ENCODE assay signal across 1 cellular context in the genomic region with DNA sequence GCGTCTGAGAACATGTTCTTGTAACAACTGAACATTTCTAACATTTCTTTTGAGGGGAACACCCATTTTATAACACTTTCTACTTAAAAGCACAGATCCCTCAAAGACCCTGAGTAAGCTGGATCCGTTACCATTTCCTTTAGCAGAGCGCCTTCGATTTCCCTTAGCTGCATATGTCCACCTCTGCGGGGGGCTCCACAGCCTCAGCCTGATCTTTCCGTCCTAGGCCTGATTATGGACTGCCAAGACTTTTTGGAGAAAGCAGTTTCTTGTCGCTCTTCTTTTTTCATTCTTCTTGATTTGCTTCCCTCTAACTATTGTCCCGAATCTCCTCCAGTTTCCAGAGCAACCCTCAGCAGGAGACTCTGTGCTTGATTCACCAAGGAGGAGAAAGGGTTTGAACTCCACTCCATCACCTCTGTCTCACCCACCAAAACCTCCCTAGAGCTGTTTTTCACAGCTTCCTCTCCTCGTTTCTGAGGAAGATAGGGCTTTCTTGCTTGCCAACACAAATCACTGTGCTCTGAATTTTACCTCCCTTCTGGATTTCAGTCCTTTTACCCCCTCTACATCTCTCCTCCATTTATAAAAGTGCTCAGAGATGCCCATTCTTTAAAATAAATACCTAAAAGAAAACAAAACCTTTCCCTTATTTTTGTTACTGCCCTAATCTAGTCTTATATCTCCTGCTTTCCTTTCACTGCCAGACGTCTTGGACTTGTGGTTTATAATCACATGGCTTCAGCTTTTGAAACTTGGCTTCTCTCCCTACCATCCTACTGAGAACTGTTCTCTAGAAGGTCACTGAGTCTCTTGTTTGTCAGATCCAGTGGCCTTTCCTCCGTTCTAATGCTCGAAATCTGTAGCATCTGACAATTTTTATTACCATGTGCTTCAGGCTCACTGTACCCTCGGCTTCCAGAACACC.
TF ChIP-seq lines count a peak whose summit lies in the region.

No MANE protein-coding gene starts in this region.

TF ChIP-seq in K562, 482 proteins besides CTCF, POLR2A, EP300 and RAD21 (continued from another document and continues in another):
- TF ChIP-seq, protein P1, sequence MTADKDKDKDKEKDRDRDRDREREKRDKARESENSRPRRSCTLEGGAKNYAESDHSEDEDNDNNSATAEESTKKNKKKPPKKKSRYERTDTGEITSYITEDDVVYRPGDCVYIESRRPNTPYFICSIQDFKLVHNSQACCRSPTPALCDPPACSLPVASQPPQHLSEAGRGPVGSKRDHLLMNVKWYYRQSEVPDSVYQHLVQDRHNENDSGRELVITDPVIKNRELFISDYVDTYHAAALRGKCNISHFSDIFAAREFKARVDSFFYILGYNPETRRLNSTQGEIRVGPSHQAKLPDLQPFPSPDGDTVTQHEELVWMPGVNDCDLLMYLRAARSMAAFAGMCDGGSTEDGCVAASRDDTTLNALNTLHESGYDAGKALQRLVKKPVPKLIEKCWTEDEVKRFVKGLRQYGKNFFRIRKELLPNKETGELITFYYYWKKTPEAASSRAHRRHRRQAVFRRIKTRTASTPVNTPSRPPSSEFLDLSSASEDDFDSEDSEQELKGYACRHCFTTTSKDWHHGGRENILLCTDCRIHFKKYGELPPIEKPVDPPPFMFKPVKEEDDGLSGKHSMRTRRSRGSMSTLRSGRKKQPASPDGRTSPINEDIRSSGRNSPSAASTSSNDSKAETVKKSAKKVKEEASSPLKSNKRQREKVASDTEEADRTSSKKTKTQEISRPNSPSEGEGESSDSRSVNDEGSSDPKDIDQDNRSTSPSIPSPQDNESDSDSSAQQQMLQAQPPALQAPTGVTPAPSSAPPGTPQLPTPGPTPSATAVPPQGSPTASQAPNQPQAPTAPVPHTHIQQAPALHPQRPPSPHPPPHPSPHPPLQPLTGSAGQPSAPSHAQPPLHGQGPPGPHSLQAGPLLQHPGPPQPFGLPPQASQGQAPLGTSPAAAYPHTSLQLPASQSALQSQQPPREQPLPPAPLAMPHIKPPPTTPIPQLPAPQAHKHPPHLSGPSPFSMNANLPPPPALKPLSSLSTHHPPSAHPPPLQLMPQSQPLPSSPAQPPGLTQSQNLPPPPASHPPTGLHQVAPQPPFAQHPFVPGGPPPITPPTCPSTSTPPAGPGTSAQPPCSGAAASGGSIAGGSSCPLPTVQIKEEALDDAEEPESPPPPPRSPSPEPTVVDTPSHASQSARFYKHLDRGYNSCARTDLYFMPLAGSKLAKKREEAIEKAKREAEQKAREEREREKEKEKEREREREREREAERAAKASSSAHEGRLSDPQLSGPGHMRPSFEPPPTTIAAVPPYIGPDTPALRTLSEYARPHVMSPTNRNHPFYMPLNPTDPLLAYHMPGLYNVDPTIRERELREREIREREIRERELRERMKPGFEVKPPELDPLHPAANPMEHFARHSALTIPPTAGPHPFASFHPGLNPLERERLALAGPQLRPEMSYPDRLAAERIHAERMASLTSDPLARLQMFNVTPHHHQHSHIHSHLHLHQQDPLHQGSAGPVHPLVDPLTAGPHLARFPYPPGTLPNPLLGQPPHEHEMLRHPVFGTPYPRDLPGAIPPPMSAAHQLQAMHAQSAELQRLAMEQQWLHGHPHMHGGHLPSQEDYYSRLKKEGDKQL (CRISPR knock-in tag; IDR thresholded peaks at IDR 0.05; ENCODE audit: borderline replicate concordance): no peak
- no peak for TF ChIP-seq CBX5 (IDR thresholded peaks at IDR 0.05; ENCODE audit: borderline replicate concordance, low read depth)
- TF ChIP-seq, protein P2, sequence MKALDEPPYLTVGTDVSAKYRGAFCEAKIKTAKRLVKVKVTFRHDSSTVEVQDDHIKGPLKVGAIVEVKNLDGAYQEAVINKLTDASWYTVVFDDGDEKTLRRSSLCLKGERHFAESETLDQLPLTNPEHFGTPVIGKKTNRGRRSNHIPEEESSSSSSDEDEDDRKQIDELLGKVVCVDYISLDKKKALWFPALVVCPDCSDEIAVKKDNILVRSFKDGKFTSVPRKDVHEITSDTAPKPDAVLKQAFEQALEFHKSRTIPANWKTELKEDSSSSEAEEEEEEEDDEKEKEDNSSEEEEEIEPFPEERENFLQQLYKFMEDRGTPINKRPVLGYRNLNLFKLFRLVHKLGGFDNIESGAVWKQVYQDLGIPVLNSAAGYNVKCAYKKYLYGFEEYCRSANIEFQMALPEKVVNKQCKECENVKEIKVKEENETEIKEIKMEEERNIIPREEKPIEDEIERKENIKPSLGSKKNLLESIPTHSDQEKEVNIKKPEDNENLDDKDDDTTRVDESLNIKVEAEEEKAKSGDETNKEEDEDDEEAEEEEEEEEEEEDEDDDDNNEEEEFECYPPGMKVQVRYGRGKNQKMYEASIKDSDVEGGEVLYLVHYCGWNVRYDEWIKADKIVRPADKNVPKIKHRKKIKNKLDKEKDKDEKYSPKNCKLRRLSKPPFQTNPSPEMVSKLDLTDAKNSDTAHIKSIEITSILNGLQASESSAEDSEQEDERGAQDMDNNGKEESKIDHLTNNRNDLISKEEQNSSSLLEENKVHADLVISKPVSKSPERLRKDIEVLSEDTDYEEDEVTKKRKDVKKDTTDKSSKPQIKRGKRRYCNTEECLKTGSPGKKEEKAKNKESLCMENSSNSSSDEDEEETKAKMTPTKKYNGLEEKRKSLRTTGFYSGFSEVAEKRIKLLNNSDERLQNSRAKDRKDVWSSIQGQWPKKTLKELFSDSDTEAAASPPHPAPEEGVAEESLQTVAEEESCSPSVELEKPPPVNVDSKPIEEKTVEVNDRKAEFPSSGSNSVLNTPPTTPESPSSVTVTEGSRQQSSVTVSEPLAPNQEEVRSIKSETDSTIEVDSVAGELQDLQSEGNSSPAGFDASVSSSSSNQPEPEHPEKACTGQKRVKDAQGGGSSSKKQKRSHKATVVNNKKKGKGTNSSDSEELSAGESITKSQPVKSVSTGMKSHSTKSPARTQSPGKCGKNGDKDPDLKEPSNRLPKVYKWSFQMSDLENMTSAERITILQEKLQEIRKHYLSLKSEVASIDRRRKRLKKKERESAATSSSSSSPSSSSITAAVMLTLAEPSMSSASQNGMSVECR (CRISPR knock-in tag; IDR thresholded peaks at IDR 0.05): no peak
- TF ChIP-seq SP1 (CRISPR knock-in tag; IDR thresholded peaks at IDR 0.05): no peak
- no peak for TF ChIP-seq ZNF133 (CRISPR knock-in tag; IDR thresholded peaks at IDR 0.05)
- no peak for TF ChIP-seq XRCC5 (IDR thresholded peaks at IDR 0.05; ENCODE audit: low read depth, low read length)
- no peak for TF ChIP-seq CREM (IDR thresholded peaks at IDR 0.05; ENCODE audit: low read depth)
- no peak for TF ChIP-seq CREB1 (IDR thresholded peaks at IDR 0.05)
- no peak for TF ChIP-seq CREB1 (CRISPR knock-in tag; IDR thresholded peaks at IDR 0.05)
- no peak for TF ChIP-seq ZNF384 (IDR thresholded peaks at IDR 0.05; ENCODE audit: low read depth, low read length)
- TF ChIP-seq, protein P3, sequence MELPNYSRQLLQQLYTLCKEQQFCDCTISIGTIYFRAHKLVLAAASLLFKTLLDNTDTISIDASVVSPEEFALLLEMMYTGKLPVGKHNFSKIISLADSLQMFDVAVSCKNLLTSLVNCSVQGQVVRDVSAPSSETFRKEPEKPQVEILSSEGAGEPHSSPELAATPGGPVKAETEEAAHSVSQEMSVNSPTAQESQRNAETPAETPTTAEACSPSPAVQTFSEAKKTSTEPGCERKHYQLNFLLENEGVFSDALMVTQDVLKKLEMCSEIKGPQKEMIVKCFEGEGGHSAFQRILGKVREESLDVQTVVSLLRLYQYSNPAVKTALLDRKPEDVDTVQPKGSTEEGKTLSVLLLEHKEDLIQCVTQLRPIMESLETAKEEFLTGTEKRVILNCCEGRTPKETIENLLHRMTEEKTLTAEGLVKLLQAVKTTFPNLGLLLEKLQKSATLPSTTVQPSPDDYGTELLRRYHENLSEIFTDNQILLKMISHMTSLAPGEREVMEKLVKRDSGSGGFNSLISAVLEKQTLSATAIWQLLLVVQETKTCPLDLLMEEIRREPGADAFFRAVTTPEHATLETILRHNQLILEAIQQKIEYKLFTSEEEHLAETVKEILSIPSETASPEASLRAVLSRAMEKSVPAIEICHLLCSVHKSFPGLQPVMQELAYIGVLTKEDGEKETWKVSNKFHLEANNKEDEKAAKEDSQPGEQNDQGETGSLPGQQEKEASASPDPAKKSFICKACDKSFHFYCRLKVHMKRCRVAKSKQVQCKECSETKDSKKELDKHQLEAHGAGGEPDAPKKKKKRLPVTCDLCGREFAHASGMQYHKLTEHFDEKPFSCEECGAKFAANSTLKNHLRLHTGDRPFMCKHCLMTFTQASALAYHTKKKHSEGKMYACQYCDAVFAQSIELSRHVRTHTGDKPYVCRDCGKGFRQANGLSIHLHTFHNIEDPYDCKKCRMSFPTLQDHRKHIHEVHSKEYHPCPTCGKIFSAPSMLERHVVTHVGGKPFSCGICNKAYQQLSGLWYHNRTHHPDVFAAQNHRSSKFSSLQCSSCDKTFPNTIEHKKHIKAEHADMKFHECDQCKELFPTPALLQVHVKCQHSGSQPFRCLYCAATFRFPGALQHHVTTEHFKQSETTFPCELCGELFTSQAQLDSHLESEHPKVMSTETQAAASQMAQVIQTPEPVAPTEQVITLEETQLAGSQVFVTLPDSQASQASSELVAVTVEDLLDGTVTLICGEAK (IDR thresholded peaks at IDR 0.05): no peak
- TF ChIP-seq, protein P3 (CRISPR knock-in tag; IDR thresholded peaks at IDR 0.05): no peak
- TF ChIP-seq NFYB (IDR thresholded peaks at IDR 0.05; ENCODE audit: extremely low read depth, insufficient read length): no peak
- TF ChIP-seq ZNF507 (tag; conservative IDR thresholded peaks at IDR 0.05): no peak
- TF ChIP-seq, protein P4, sequence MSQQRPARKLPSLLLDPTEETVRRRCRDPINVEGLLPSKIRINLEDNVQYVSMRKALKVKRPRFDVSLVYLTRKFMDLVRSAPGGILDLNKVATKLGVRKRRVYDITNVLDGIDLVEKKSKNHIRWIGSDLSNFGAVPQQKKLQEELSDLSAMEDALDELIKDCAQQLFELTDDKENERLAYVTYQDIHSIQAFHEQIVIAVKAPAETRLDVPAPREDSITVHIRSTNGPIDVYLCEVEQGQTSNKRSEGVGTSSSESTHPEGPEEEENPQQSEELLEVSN (IDR thresholded peaks at IDR 0.05; ENCODE audit: borderline replicate concordance in 1 of 2, extremely low read depth in 1 of 2, insufficient read depth in 1 of 2, insufficient read length in 1 of 2, low read depth in 1 of 2, low read length in 1 of 2, poor library complexity in 1 of 2, severe bottlenecking in 1 of 2): no peak
- no peak for TF ChIP-seq TSC22D4 (tag; IDR thresholded peaks at IDR 0.05)
- TF ChIP-seq ZNF316 (IDR thresholded peaks at IDR 0.05): no peak
- TF ChIP-seq, protein P5, sequence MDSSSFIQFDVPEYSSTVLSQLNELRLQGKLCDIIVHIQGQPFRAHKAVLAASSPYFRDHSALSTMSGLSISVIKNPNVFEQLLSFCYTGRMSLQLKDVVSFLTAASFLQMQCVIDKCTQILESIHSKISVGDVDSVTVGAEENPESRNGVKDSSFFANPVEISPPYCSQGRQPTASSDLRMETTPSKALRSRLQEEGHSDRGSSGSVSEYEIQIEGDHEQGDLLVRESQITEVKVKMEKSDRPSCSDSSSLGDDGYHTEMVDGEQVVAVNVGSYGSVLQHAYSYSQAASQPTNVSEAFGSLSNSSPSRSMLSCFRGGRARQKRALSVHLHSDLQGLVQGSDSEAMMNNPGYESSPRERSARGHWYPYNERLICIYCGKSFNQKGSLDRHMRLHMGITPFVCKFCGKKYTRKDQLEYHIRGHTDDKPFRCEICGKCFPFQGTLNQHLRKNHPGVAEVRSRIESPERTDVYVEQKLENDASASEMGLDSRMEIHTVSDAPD (CRISPR knock-in tag; IDR thresholded peaks at IDR 0.05): no peak
- TF ChIP-seq CHCHD3 (CRISPR knock-in tag; IDR thresholded peaks at IDR 0.05): no peak
- TF ChIP-seq RBM34 (IDR thresholded peaks at IDR 0.05; ENCODE audit: borderline replicate concordance, insufficient read depth, low read length): no peak
- no peak for TF ChIP-seq ZNF253 (CRISPR knock-in tag; conservative IDR thresholded peaks at IDR 0.05)
- TF ChIP-seq STAT5B (CRISPR knock-in tag; IDR thresholded peaks at IDR 0.05): no peak
- TF ChIP-seq ZNF263 (CRISPR knock-in tag; IDR thresholded peaks at IDR 0.05; ENCODE audit: borderline replicate concordance): no peak
- no peak for TF ChIP-seq TOE1 (IDR thresholded peaks at IDR 0.05; ENCODE audit: borderline replicate concordance)
- TF ChIP-seq TOE1 (CRISPR knock-in tag; IDR thresholded peaks at IDR 0.05; ENCODE audit: borderline replicate concordance, low read depth): no peak
- TF ChIP-seq, protein P6, sequence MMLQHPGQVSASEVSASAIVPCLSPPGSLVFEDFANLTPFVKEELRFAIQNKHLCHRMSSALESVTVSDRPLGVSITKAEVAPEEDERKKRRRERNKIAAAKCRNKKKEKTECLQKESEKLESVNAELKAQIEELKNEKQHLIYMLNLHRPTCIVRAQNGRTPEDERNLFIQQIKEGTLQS (IDR thresholded peaks at IDR 0.05): no peak
- TF ChIP-seq, protein P6 (CRISPR knock-in tag; conservative IDR thresholded peaks at IDR 0.05): no peak
